30 cellular contexts compared by ENCODE assay signal in the genomic region with DNA sequence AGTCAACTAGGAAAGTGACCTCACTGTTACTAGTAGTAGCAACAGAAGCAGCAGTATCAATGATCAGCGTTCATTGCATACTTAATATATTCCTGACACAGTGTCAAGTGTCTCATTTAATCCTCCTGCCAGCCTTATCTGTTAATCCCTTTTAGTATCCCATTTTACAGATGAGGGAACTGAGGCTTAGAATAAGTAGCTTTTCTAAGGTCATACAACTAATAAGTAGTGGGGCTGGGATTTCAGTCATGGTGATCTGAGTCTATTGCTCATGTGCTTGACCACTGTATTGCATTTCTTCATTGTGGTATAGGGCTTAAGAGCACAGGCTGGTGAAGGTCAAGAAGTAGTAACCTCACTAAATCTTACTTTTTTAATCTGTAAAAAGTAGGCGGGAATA.
"Had no signal": no experiment of that assay in that cellular context is flagged by ENCODE, and none has a peak within 500 bp of the region (broad histone marks: within the 10 kb centered on the region; RNA-seq: fewer than 3 reads in every experiment).

No MANE protein-coding gene starts in this region.

- H3K36me3 ChIP-seq: neural progenitor cell, ovary, spleen, suprapubic skin, tibial artery, transverse colon, upper lobe of right lung, uterus had no signal

- H3K27ac Mint-ChIP-seq: natural killer cell; nephron; neural progenitor cell; progenitor cell of endocrine pancreas; stimulated activated memory B cell treated with anti-CD40 and anti-IgM and Interleukin-4, amounts not matched to agents 10 μg/mL and 1 μg/mL and 100 μg/mL, for 72 hours; stimulated activated naive CD8-positive, alpha-beta T cell treated with anti-CD3 and anti-CD28 coated beads, Interleukin-15, amount 100 ng/mL, for 72 hours; type B pancreatic cell had no signal

- H3K9ac ChIP-seq: neural progenitor cell, parathyroid adenoma had no signal

- H3K9me3 ChIP-seq: ovary, psoas muscle, spleen, suprapubic skin, testis, tibial artery, transverse colon, upper lobe of right lung, uterus had no signal

- H3K4me3 Mint-ChIP-seq: natural killer cell; nephron; neural progenitor cell; stimulated activated memory B cell treated with anti-CD40 and anti-IgM and Interleukin-4, amounts not matched to agents 10 μg/mL and 1 μg/mL and 100 μg/mL, for 72 hours; stimulated activated naive CD8-positive, alpha-beta T cell treated with anti-CD3 and anti-CD28 coated beads, Interleukin-15, amount 100 ng/mL, for 72 hours; type B pancreatic cell had no signal

- H3K27me3 Mint-ChIP-seq: progenitor cell of endocrine pancreas; stimulated activated memory B cell treated with anti-CD40 and anti-IgM and Interleukin-4, amounts not matched to agents 10 μg/mL and 1 μg/mL and 100 μg/mL, for 72 hours had no signal

- H3K4me1 ChIP-seq: spleen, uterus had no signal

- H3K4me1 Mint-ChIP-seq: natural killer cell; stimulated activated memory B cell treated with anti-CD40 and anti-IgM and Interleukin-4, amounts not matched to agents 10 μg/mL and 1 μg/mL and 100 μg/mL, for 72 hours; stimulated activated naive CD8-positive, alpha-beta T cell treated with anti-CD3 and anti-CD28 coated beads, Interleukin-15, amount 100 ng/mL, for 72 hours had no signal

- H2AFZ ChIP-seq: neural progenitor cell, parathyroid adenoma had no signal

- H3K27ac ChIP-seq: neural progenitor cell, ovary, parathyroid adenoma, psoas muscle, skin epidermis, spleen, suprapubic skin, testis, tibial artery, transverse colon, upper lobe of right lung, uterus had no signal

- H3K36me3 Mint-ChIP-seq: natural killer cell; stimulated activated memory B cell treated with anti-CD40 and anti-IgM and Interleukin-4, amounts not matched to agents 10 μg/mL and 1 μg/mL and 100 μg/mL, for 72 hours had no signal

- DNase-seq: natural killer cell; occipital lobe; ovary; posterior cingulate gyrus; psoas muscle; right cardiac atrium; spleen; stimulated activated CD4-positive, alpha-beta T cell treated with anti-CD3 and anti-CD28 coated beads, Interleukin-12 subunit alpha, Interleukin-12 subunit beta, amount 100 ng/mL, for 4 hours; stimulated activated CD4-positive, alpha-beta T cell treated with anti-CD3 and anti-CD28 coated beads, Interleukin-1b, Interleukin-23, amount 100 ng/mL, for 48 hours; stimulated activated CD4-positive, alpha-beta T cell treated with anti-CD3 and anti-CD28 coated beads, Interleukin-4, amount 100 ng/mL, for 1 hour; stimulated activated CD4-positive, alpha-beta T cell treated with anti-CD3 and anti-CD28 coated beads, Interleukin-4, amount 100 ng/mL, for 4 hours; stimulated activated CD8-positive, alpha-beta memory T cell treated with anti-CD3 and anti-CD28 coated beads, Interleukin-4, amount 100 ng/mL, for 48 hours; stimulated activated naive CD4-positive, alpha-beta T cell; stimulated activated naive CD8-positive, alpha-beta T cell treated with anti-CD3 and anti-CD28 coated beads, Interleukin-15, amount 100 ng/mL, for 72 hours; stimulated activated naive CD8-positive, alpha-beta T cell treated with anti-CD3 and anti-CD28 coated beads, Interleukin-15, Interleukin-2, amounts not matched to agents 100 U/mL and 50 U/mL, for 24 hours; substantia nigra; testis; tibial artery; transverse colon; upper lobe of right lung; uterus had no signal

- H3K4me3 ChIP-seq: neural progenitor cell, ovary, psoas muscle, skin epidermis, smooth muscle cell, spleen, suprapubic skin, testis, tibial artery, transverse colon, upper lobe of right lung, uterus had no signal

- H3K9me3 Mint-ChIP-seq: nephron; neural progenitor cell; stimulated activated memory B cell treated with anti-CD40 and anti-IgM and Interleukin-4, amounts not matched to agents 10 μg/mL and 1 μg/mL and 100 μg/mL, for 72 hours; stimulated activated naive CD8-positive, alpha-beta T cell treated with anti-CD3 and anti-CD28 coated beads, Interleukin-15, amount 100 ng/mL, for 72 hours; type B pancreatic cell had no signal

- H3K27me3 ChIP-seq: neural progenitor cell, ovary, spleen, suprapubic skin, testis, tibial artery, transverse colon, upper lobe of right lung, uterus had no signal

- H3K4me2 ChIP-seq: neural progenitor cell, smooth muscle cell had no signal
